Comparison of ENCODE assay signal across 28 cellular contexts in the genomic region with DNA sequence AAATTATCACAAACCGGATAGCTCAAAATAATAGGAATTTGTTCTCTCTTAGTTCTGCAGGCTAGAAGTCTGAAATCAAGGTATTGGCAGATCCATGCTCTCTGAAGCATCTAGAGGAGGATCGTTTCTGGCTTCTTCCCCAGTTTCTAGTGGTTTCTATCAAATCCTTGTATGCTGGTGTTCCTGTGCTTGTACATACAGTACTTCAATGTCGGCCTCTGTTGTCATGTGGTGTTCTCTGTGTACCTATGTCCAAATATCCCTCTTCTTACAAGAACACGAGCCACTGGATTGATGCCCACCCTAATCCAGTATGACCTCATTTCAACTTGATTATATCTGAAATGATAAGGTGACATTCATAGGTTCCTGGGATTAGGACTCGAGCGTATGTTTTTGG.
"Had no signal": no experiment of that assay in that cellular context is flagged by ENCODE, and none has a peak within 500 bp of the region (broad histone marks: within the 10 kb centered on the region; RNA-seq: fewer than 3 reads in every experiment).

No MANE protein-coding gene starts in this region.

- ATAC-seq: activated CD4-positive, alpha-beta T cell treated with anti-CD3 and anti-CD28 coated beads for 36 hours; activated CD8-positive, alpha-beta memory T cell treated with anti-CD3 and anti-CD28 coated beads, Interleukin-2, amount 10 ng/mL, durations not matched to agents 7 days and 5 days; activated CD8-positive, alpha-beta T cell treated with anti-CD3 and anti-CD28 coated beads, Interleukin-2, amount 10 ng/mL, durations not matched to agents 7 days and 5 days; activated naive CD4-positive, alpha-beta T cell treated with anti-CD3 and anti-CD28 coated beads, Interleukin-2, amount 50 U/mL, for 72 hours; activated T-cell treated with anti-CD3 and anti-CD28 coated beads, Interleukin-2, amount 50 U/mL, for 72 hours; gastroesophageal sphincter; T-helper 17 cell had no signal

- H3K9me3 ChIP-seq: ascending aorta, breast epithelium, colonic mucosa, esophagus squamous epithelium, gastroesophageal sphincter had no signal

- H3K36me3 ChIP-seq: ascending aorta, breast epithelium, cardiac muscle cell, colonic mucosa, esophagus squamous epithelium, gastroesophageal sphincter had no signal

- DNase-seq: activated CD4-positive, alpha-beta memory T cell treated with anti-CD3 and anti-CD28 coated beads for 36 hours; activated CD4-positive, alpha-beta T cell treated with anti-CD3 and anti-CD28 coated beads for 36 hours; activated CD4-positive, alpha-beta T cell treated with anti-CD3 and anti-CD28 coated beads, Interleukin-2, amount 10 ng/mL, durations not matched to agents 24 days and 14 days; activated CD4-positive, CD25-positive, alpha-beta regulatory T cell; activated CD4-positive, CD25-positive, alpha-beta regulatory T cell treated with anti-CD3 and anti-CD28 coated beads, Interleukin-2, amount 50 U/mL, for 72 hours; activated CD8-positive, alpha-beta memory T cell treated with anti-CD3 and anti-CD28 coated beads, Interleukin-2, amount 10 ng/mL, durations not matched to agents 7 days and 5 days; activated CD8-positive, alpha-beta memory T cell treated with anti-CD3 and anti-CD28 coated beads, Interleukin-2, amount 50 U/mL, for 4 hours; activated CD8-positive, alpha-beta T cell treated with anti-CD3 and anti-CD28 coated beads, Interleukin-2, amount 10 ng/mL, durations not matched to agents 7 days and 5 days; activated gamma-delta T cell; activated naive CD4-positive, alpha-beta T cell; activated naive CD4-positive, alpha-beta T cell treated with anti-CD3 and anti-CD28 coated beads, Interleukin-2, amount 10 ng/mL, durations not matched to agents 7 days and 5 days; activated naive CD8-positive, alpha-beta T cell treated with anti-CD3 and anti-CD28 coated beads, Interleukin-2, amount 10 ng/mL, durations not matched to agents 7 days and 5 days; activated T-cell treated with anti-CD3 and anti-CD28 coated beads, Interleukin-2, amount 50 U/mL, for 24 hours; activated T-cell treated with anti-CD3 and anti-CD28 coated beads, Interleukin-2, amount 50 U/mL, for 72 hours; central memory CD4-positive, alpha-beta T cell; cerebellar nuclear complex; colonic mucosa; effector CD8-positive, alpha-beta T cell; esophagus squamous epithelium; foreskin melanocyte; T-helper 1 cell; T-helper 17 cell had no signal

- H3K4me3 ChIP-seq: ascending aorta, breast epithelium, cardiac muscle cell, colonic mucosa, esophagus squamous epithelium, gastroesophageal sphincter had no signal

- H3K27ac ChIP-seq: ascending aorta, breast epithelium, cardiac muscle cell, colonic mucosa, epithelial cell of prostate, esophagus squamous epithelium, gastroesophageal sphincter had no signal

- H3K4me1 ChIP-seq: ascending aorta, breast epithelium, colonic mucosa, esophagus squamous epithelium, gastroesophageal sphincter had no signal

- H3K27me3 ChIP-seq: ascending aorta, breast epithelium, colonic mucosa, esophagus squamous epithelium, gastroesophageal sphincter had no signal
